ENCODE assay signal across 8 cellular contexts in the genomic region with DNA sequence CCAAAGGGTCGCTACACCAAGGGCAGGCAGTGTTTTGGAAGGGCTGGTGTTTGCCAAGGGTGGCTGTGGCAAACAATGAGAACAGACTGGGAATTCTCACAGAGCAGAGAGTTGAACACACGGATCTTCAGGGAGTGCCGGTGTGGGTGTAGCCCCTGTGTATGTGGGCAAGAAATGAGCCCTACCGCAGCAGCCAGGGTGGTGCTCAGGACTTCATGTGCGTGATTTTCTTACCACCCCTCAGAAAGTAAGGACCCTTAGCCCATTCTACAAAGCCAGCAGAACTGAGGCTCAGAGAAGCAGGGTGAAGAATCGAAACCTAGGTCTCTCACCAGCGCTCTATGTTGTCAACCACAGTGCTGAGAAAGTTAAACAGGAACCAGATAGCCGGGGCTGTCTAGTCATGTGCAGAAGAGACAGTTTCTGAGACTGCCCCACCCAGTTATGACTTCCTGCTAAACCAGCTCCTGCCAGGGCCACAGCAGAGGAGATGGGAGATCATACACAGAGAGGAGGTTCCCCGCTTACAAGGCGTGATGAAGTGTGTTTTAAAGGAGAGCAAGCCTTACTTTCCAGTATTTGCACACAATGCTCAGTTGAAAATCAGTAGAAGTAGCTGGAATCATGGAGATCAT. TPM values are rescaled to one million over a fixed set of nuclear protein-coding genes. Genes with fewer than 3 reads are reported as not detected.
DNase-seq lines count a peak whose midpoint lies in the region; ATAC-seq and TF ChIP-seq lines count a peak whose summit lies in the region.

No MANE protein-coding gene starts in this region.

- CTCF ChIA-PET in CD8-positive, alpha-beta memory T cell (lab: Charles Lee), result interaction anchor here (1.4 to 3.9 kb wide), 5 partner anchors 9 to 34 kb away, joined by 3 to 25 read pairs (median 5); partner anchors contain the start of gene MORC3

- no peak for TF ChIP-seq CTCF in omental fat pad (IDR thresholded peaks at IDR 0.05)

- H3K9me3 ChIP-seq in CD8-positive, alpha-beta memory T cell (ENCODE audit: low read length), result no peaks in the 10 kb centered on the region

- peak overlapping the region; percentile 69 for H3K4me3 ChIP-seq in CD8-positive, alpha-beta memory T cell (ENCODE audit: low read length)

- H3K27me3 ChIP-seq in CD8-positive, alpha-beta memory T cell (ENCODE audit: insufficient read depth, low read length, poor library complexity, severe bottlenecking), result no peaks in the 10 kb centered on the region

- DNase-seq in CD8-positive, alpha-beta memory T cell, result peak; percentile 49 to 85 (median 80)
- DNase-seq in HT1080 (ENCODE audit: low read depth), result peak; percentile 58
- DNase-seq in effector CD4-positive, alpha-beta T cell, result peak; percentile 72
- no peak for DNase-seq in omental fat pad (ENCODE audit: low spot score)
- peak; percentile 84 for DNase-seq in ureter (ENCODE audit: low spot score)
- DNase-seq in NCI-H524 treated with DMSO at 0.1 percent for 48 hours (lab: John Stamatoyannopoulos, UW), result no peak

- ATAC-seq in GM21367 (IDR thresholded peaks at IDR 0.05; ENCODE audit: unreplicated experiment) (peak; percentile 88), omental fat pad (ENCODE audit: low FRiP score) (peak; percentile 67)
- peak; percentile 96 to 98 for ATAC-seq in activated CD4-positive, CD25-positive, alpha-beta regulatory T cell treated with anti-CD3 and anti-CD28 coated beads, Interleukin-2, amount 50 U/mL, for 24 hours

- peaks cover 0 to 6% (median 3%) of the 10 kb centered on the region in 3 donors for H3K36me3 Mint-ChIP-seq in CD8-positive, alpha-beta memory T cell

- POLR2A ChIA-PET in CD8-positive, alpha-beta memory T cell (lab: Charles Lee), result interaction anchor here (0.6 to 4.5 kb wide), 5 partner anchors 9 to 38 kb away, joined by 3 to 66 read pairs (median 9); partner anchors contain the start of gene MORC3

- no peaks in the 10 kb centered on the region for H3K9me3 Mint-ChIP-seq in CD8-positive, alpha-beta memory T cell

- H3K27ac Mint-ChIP-seq in CD8-positive, alpha-beta memory T cell, result peak overlapping the region; percentile 89 to 100 (median 98)

- H3K4me1 Mint-ChIP-seq in CD8-positive, alpha-beta memory T cell, result peaks cover 26 to 36% (median 27%) of the 10 kb centered on the region in 3 donors

- H3K4me3 Mint-ChIP-seq in CD8-positive, alpha-beta memory T cell, result peak overlapping the region; percentile 42 to 90 (median 87)

- peak overlapping the region; percentile 75 for H3K27ac ChIP-seq in CD8-positive, alpha-beta memory T cell (ENCODE audit: low read depth, low read length)

- H3K36me3 ChIP-seq in CD8-positive, alpha-beta memory T cell (ENCODE audit: insufficient read depth, low read length), result no peaks in the 10 kb centered on the region

- peaks cover 33% of the 10 kb centered on the region for H3K4me1 ChIP-seq in CD8-positive, alpha-beta memory T cell (ENCODE audit: insufficient read depth, low read length)

- no peaks in the 10 kb centered on the region for H3K27me3 Mint-ChIP-seq in CD8-positive, alpha-beta memory T cell

RNA-seq across cellular contexts. Expression of gene MORC3, which starts 21.9 kb away (rescaled TPM):
- total RNA-seq in CD8-positive, alpha-beta memory T cell, result 10 to 100 TPM; 19.6 to 23.0 TPM
- polyA plus RNA-seq in CD8-positive, alpha-beta memory T cell, result 32.2 TPM
- total RNA-seq in HT1080 (2014; rRNA removed; shearing (Covaris generic)), result 18.4 and 21.0 TPM in 2 replicates
- polyA plus RNA-seq in HT1080 (2015; cell fraction: cytosol; rRNA removed), result 15.0 and 20.3 TPM in 2 replicates
- 34.3 and 35.3 TPM in 2 replicates for polyA plus RNA-seq in HT1080 (2015; cell fraction: nucleus; rRNA removed)
- 10 to 100 TPM; 26.8 to 43.2 (median 34.1) TPM for total RNA-seq in omental fat pad
- 59.3 TPM for total RNA-seq in ureter

Comparison
In these comparisons a context has a peak if more than half of its experiments do, and no peak if none do; other contexts are left out.
1. DNase-seq: peak in CD8-positive, alpha-beta memory T cell (5 of 5), HT1080 (single experiment), effector CD4-positive, alpha-beta T cell (single experiment) and ureter (single experiment); none in omental fat pad (single experiment) and NCI-H524 treated with DMSO at 0.1 percent for 48 hours (single experiment).
2. Peak in every context shown above with its lines, with median percentiles within 50 percentile points of each other: ATAC-seq.